21 cellular contexts compared by ENCODE assay signal in the genomic region with DNA sequence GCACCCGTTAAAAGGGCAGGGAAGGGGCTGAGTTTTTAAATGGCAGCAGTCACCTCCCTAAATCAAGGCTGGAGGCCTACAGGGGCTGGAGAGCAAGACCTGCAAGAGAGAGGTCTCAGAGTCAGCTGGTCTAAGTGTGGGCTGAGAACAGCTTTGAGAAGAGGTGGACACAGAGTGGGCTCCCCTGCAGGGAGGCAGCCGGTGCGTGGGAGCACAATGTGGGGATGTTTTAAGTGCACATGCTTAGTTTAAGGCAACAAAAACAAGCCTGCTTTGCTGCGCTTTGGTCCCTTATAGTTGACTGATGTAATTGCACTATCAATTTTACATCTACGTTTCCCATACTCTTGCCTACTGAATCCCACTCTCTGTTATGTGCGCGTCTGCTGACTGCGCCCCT.
"Had no signal": no experiment of that assay in that cellular context is flagged by ENCODE, and none has a peak within 500 bp of the region (broad histone marks: within the 10 kb centered on the region; RNA-seq: fewer than 3 reads in every experiment).

No MANE protein-coding gene starts in this region.

- H3K9me3 ChIP-seq: esophagus muscularis mucosa, gastrocnemius medialis, heart right ventricle, prostate gland, spleen, testis, tibial nerve had no signal

- H3K79me2 ChIP-seq: parathyroid adenoma had no signal

- H3K4me3 Mint-ChIP-seq: central memory CD8-positive, alpha-beta T cell; immature natural killer cell; naive B cell; stimulated activated naive B cell treated with anti-CD40 and anti-IgM and Interleukin-4, amounts not matched to agents 10 μg/mL and 1 μg/mL and 100 μg/mL, for 72 hours; stimulated activated naive CD8-positive, alpha-beta T cell treated with anti-CD3 and anti-CD28 coated beads, Interleukin-15, amount 100 ng/mL, for 72 hours had no signal

- H3K27ac Mint-ChIP-seq: naive B cell; stimulated activated naive B cell treated with anti-CD40 and anti-IgM and Interleukin-4, amounts not matched to agents 10 μg/mL and 1 μg/mL and 100 μg/mL, for 72 hours; stimulated activated naive CD8-positive, alpha-beta T cell treated with anti-CD3 and anti-CD28 coated beads, Interleukin-15, amount 100 ng/mL, for 72 hours had no signal

- ATAC-seq: gastrocnemius medialis; left ventricle myocardium superior; sciatic nerve; stimulated activated naive B cell treated with anti-CD40 and anti-IgM and Interleukin-4, amounts not matched to agents 10 μg/mL and 1 μg/mL and 100 μg/mL, for 72 hours; stimulated activated naive CD8-positive, alpha-beta T cell treated with anti-CD3 and anti-CD28 coated beads, Interleukin-15, amount 100 ng/mL, for 72 hours had no signal

- DNase-seq: effector memory CD4-positive, alpha-beta T cell; gastrocnemius medialis; heart right ventricle; immature natural killer cell; left ventricle myocardium superior; mesendoderm; naive B cell; spleen; stimulated activated CD4-positive, alpha-beta T cell treated with anti-CD3 and anti-CD28 coated beads, Interleukin-15, amount 100 ng/mL, for 24 hours; stimulated activated CD4-positive, alpha-beta T cell treated with anti-CD3 and anti-CD28 coated beads, Interleukin-1b, Interleukin-23, amount 100 ng/mL, for 48 hours; stimulated activated CD4-positive, alpha-beta T cell treated with anti-CD3 and anti-CD28 coated beads, Interleukin-4, amount 100 ng/mL, for 24 hours; stimulated activated naive B cell treated with anti-CD40 and anti-IgM and Interleukin-4, amounts not matched to agents 10 μg/mL and 1 μg/mL and 100 μg/mL, for 72 hours; stimulated activated naive CD8-positive, alpha-beta T cell treated with anti-CD3 and anti-CD28 coated beads, Interleukin-15, amount 100 ng/mL, for 72 hours; testis had no signal

- H3K27me3 Mint-ChIP-seq: central memory CD8-positive, alpha-beta T cell; naive B cell; stimulated activated naive B cell treated with anti-CD40 and anti-IgM and Interleukin-4, amounts not matched to agents 10 μg/mL and 1 μg/mL and 100 μg/mL, for 72 hours; stimulated activated naive CD8-positive, alpha-beta T cell treated with anti-CD3 and anti-CD28 coated beads, Interleukin-15, amount 100 ng/mL, for 72 hours had no signal

- H3K9me3 Mint-ChIP-seq: central memory CD8-positive, alpha-beta T cell; naive B cell; stimulated activated naive B cell treated with anti-CD40 and anti-IgM and Interleukin-4, amounts not matched to agents 10 μg/mL and 1 μg/mL and 100 μg/mL, for 72 hours; stimulated activated naive CD8-positive, alpha-beta T cell treated with anti-CD3 and anti-CD28 coated beads, Interleukin-15, amount 100 ng/mL, for 72 hours had no signal

- H3K36me3 ChIP-seq: esophagus muscularis mucosa, gastrocnemius medialis, heart right ventricle, prostate gland, spleen, tibial nerve had no signal

- H3K36me3 Mint-ChIP-seq: immature natural killer cell; naive B cell; stimulated activated naive B cell treated with anti-CD40 and anti-IgM and Interleukin-4, amounts not matched to agents 10 μg/mL and 1 μg/mL and 100 μg/mL, for 72 hours had no signal

- H3K27me3 ChIP-seq: esophagus muscularis mucosa, gastrocnemius medialis, heart right ventricle, spleen, testis, tibial nerve had no signal

- H3K4me1 Mint-ChIP-seq: central memory CD8-positive, alpha-beta T cell; immature natural killer cell; naive B cell; stimulated activated naive B cell treated with anti-CD40 and anti-IgM and Interleukin-4, amounts not matched to agents 10 μg/mL and 1 μg/mL and 100 μg/mL, for 72 hours; stimulated activated naive CD8-positive, alpha-beta T cell treated with anti-CD3 and anti-CD28 coated beads, Interleukin-15, amount 100 ng/mL, for 72 hours had no signal

- H3K27ac ChIP-seq: epithelial cell of prostate, esophagus muscularis mucosa, gastrocnemius medialis, heart right ventricle, parathyroid adenoma, prostate gland, testis, tibial nerve had no signal

- H3K4me3 ChIP-seq: esophagus muscularis mucosa, gastrocnemius medialis, heart right ventricle, prostate gland, spleen, testis, tibial nerve had no signal

- H3K4me1 ChIP-seq: esophagus muscularis mucosa, gastrocnemius medialis, parathyroid adenoma, prostate gland, spleen, testis, tibial nerve had no signal

- H2AFZ ChIP-seq: parathyroid adenoma had no signal
